ENCODE assay signal across 1 cellular context in the genomic region with DNA sequence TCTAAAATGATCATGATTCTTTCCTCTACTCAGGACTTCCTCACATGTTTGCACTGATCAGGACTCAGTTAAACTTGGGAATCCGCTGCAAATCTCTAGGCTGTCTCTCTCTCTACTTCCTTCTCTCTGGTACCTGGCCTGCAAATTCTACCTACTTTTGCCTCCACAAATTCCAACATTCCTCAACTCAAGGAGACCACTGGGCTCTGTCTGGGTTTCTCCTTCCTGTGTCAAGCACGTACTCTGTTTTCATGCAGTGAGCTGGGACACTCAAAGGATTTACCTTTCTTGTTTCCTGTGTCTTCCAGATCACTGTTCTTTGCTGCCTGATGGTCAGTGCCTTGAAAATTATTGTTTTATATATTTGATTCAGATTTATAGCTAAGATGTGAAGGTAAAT.
TF ChIP-seq lines count a peak whose summit lies in the region.

No MANE protein-coding gene starts in this region.

TF ChIP-seq in HCT116, 20 proteins besides CTCF, POLR2A, EP300 and RAD21 (continued from another document):
- TF ChIP-seq, protein P1, sequence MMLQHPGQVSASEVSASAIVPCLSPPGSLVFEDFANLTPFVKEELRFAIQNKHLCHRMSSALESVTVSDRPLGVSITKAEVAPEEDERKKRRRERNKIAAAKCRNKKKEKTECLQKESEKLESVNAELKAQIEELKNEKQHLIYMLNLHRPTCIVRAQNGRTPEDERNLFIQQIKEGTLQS (IDR thresholded peaks at IDR 0.05), result no peak
- TF ChIP-seq, protein P2, sequence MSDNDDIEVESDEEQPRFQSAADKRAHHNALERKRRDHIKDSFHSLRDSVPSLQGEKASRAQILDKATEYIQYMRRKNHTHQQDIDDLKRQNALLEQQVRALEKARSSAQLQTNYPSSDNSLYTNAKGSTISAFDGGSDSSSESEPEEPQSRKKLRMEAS (IDR thresholded peaks at IDR 0.05), result no peak
- no peak for TF ChIP-seq TCF7L2 (IDR thresholded peaks at IDR 0.05; ENCODE audit: borderline replicate concordance, extremely low read depth, insufficient read depth, insufficient read length)
